In the genomic region with DNA sequence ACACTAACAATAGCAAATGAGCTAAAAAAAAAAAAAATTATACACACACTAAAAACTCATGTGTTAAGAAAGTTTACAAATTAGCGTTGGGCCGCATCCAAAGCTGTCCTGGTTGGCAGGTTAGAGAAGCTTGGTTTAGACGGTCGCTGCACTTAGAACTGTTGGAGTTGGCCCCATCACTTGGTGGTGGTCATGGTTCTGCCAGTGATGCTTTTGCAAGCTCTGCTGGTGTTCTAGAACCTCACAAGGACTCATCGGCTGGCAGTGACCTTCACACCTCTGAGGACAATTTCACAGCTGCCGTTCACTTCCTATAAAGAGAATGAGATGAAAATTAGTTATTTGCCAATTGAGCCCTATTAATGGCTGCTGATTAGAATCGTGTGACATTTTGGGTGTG, we compare ENCODE assay signal across 33 cellular contexts.
DNase-seq lines count a peak whose midpoint lies in the region; ATAC-seq and TF ChIP-seq lines count a peak whose summit lies in the region.
"Had no signal": no experiment of that assay in that cellular context is flagged by ENCODE, and none has a peak within 500 bp of the region (broad histone marks: within the 10 kb centered on the region; RNA-seq: fewer than 3 reads in every experiment).

No MANE protein-coding gene starts in this region.

- H2BK5ac ChIP-seq in neuronal stem cell (ENCODE audit: low read length), result no peak overlapping the region

- no peak overlapping the region for H3K9ac ChIP-seq in neuronal stem cell (ENCODE audit: low read depth, low read length, poor library complexity)
- H3K9ac ChIP-seq: BLaER1; BLaER1 treated with 17β-estradiol and CSF1 and Interleukin-3, amounts not matched to agents 10 nM and 100 nM had no signal

- H3K4me3 ChIP-seq in sigmoid colon (no peak overlapping the region), spleen (no peak overlapping the region), neuronal stem cell (ENCODE audit: low read length in 2 of 2) (no peak overlapping the region)
- H3K4me3 ChIP-seq: A549; BLaER1; BLaER1 treated with 17β-estradiol and CSF1 and Interleukin-3, amounts not matched to agents 10 nM and 100 nM had no signal

- no peak overlapping the region for H3K18ac ChIP-seq in neuronal stem cell (ENCODE audit: low read length)

- no peak overlapping the region for H2BK120ac ChIP-seq in neuronal stem cell (ENCODE audit: low read depth, low read length)

- H4K8ac ChIP-seq in neuronal stem cell (ENCODE audit: low read depth, low read length), result no peak overlapping the region

- H3K9me3 ChIP-seq in sigmoid colon (no peaks in the 10 kb centered on the region), spleen (no peaks in the 10 kb centered on the region), neuronal stem cell (replicated peaks in 1 of 2; ENCODE audit: control insufficient read depth in 2 of 2, insufficient read depth in 1 of 2, low read depth in 1 of 2, low read length in 2 of 2) (peaks cover 2 to 12% of the 10 kb centered on the region in 2 donors)
- H3K9me3 ChIP-seq: A549; BE2C; BLaER1; BLaER1 treated with 17β-estradiol and CSF1 and Interleukin-3, amounts not matched to agents 10 nM and 100 nM; Caco-2 had no signal

- no peak for TF ChIP-seq POLR2A in sigmoid colon (IDR thresholded peaks at IDR 0.05)
- no peak for TF ChIP-seq POLR2A in spleen (IDR thresholded peaks at IDR 0.05)

- WGBS in sigmoid colon, 2 donors, result 94 to 95% methylated on average over 7 of the region's 7 CpGs
- WGBS in spleen, 5 donors, result 84 to 92% (median 89%) methylated on average over 7 of the region's 7 CpGs
- no CpG with 5 or more reads among the region's 7 CpGs for WGBS in neuronal stem cell (ENCODE audit: extremely low coverage in 2 of 2, insufficient read length in 2 of 2, insufficient replicate concordance in 1 of 2), 2 donors

- no peak overlapping the region for H2AK5ac ChIP-seq in neuronal stem cell (ENCODE audit: low read depth, low read length)

- TF ChIP-seq CTCF in sigmoid colon (IDR thresholded peaks at IDR 0.05) (no peak), spleen (IDR thresholded peaks at IDR 0.05 in 8 of 11, conservative IDR thresholded peaks at IDR 0.05 in 3 of 11) (no peak)

- H2AFZ ChIP-seq in neuronal stem cell (ENCODE audit: low read length), result no peak overlapping the region

- H3K4me2 ChIP-seq in neuronal stem cell (ENCODE audit: insufficient read depth, low read length, poor library complexity, severe bottlenecking), result no peak overlapping the region
- H3K4me2 ChIP-seq: A549; BLaER1; BLaER1 treated with 17β-estradiol and CSF1 and Interleukin-3, amounts not matched to agents 10 nM and 100 nM had no signal

- no peak overlapping the region for H3K14ac ChIP-seq in neuronal stem cell (ENCODE audit: low read length)

- TF ChIP-seq EP300 in sigmoid colon (IDR thresholded peaks at IDR 0.05), result no peak

- DNase-seq in sigmoid colon, result peak; percentile 60
- peak; percentile 21 for DNase-seq in spleen
- no peak for DNase-seq in substantia nigra (lab: John Stamatoyannopoulos, UW)
- no peak for DNase-seq in retina
- DNase-seq in HuH-7.5 (ENCODE audit: low spot score), result no peak
- no peak for DNase-seq in neuronal stem cell (ENCODE audit: low spot score)
- DNase-seq: 8988T; ACHN; AML-193; BE2C; C1 segment of cervical spinal cord; Caco-2; Calu3; CD4-positive, alpha-beta memory T cell; CD4-positive, alpha-beta T cell; CD4-positive, CD25-positive, alpha-beta regulatory T cell; CD8-positive, alpha-beta memory T cell; CD8-positive, alpha-beta T cell; COR-L47; DMS 273 treated with DMSO at 0.1 percent for 48 hours; DMS153; DMS53; DMS79; DMS79 treated with DMSO at 0.1 percent for 48 hours; DND-41; EL had no signal

- H3K4me1 ChIP-seq in sigmoid colon (peaks cover 0 to 43% (median 34%) of the 10 kb centered on the region in 4 donors), spleen (no peaks in the 10 kb centered on the region), neuronal stem cell (ENCODE audit: control insufficient read depth in 2 of 2, insufficient read depth in 1 of 2, low read depth in 1 of 2, low read length in 2 of 2) (peaks cover 9 to 11% of the 10 kb centered on the region in 2 donors)
- H3K4me1 ChIP-seq: BLaER1 had no signal

- no peak overlapping the region for H3K23ac ChIP-seq in neuronal stem cell (ENCODE audit: low read depth, low read length, poor library complexity)

- peaks cover 3% of the 10 kb centered on the region for H3K79me1 ChIP-seq in neuronal stem cell (ENCODE audit: low read depth, low read length)

- no peaks in the 10 kb centered on the region for H3K27me3 ChIP-seq in sigmoid colon
- no peaks in the 10 kb centered on the region for H3K27me3 ChIP-seq in spleen (replicated peaks in 1 of 7)
- no peaks in the 10 kb centered on the region for H3K27me3 ChIP-seq in neuronal stem cell (ENCODE audit: control insufficient read depth in 3 of 3, insufficient read depth in 3 of 3, low read depth in 1 of 3, low read length in 3 of 3)
- H3K27me3 ChIP-seq: BE2C; BLaER1; BLaER1 treated with 17β-estradiol and CSF1 and Interleukin-3, amounts not matched to agents 10 nM and 100 nM had no signal

- no peak overlapping the region for H3K4ac ChIP-seq in neuronal stem cell (ENCODE audit: low read length)

- intact Hi-C loops in sigmoid colon (cut with DNase I), result no loop called here
- intact Hi-C loops in spleen (cut with DNase I; ENCODE audit: low total_unique reads), result no loop called here

- H3K36me3 ChIP-seq in sigmoid colon (peaks cover 0 to 3% (median 0%) of the 10 kb centered on the region in 4 donors), spleen (no peaks in the 10 kb centered on the region), neuronal stem cell (replicated peaks in 1 of 2; ENCODE audit: control insufficient read depth in 2 of 2, insufficient read depth in 2 of 2, low read length in 2 of 2) (peaks cover 6 to 85% of the 10 kb centered on the region in 2 donors)
- H3K36me3 ChIP-seq: BE2C had no signal

- H4K91ac ChIP-seq in neuronal stem cell (ENCODE audit: low read depth, low read length, poor library complexity), result no peak overlapping the region

- ATAC-seq in GM21367 (IDR thresholded peaks at IDR 0.05; ENCODE audit: unreplicated experiment), result no peak
- ATAC-seq: A549; CD8-positive, alpha-beta T cell had no signal

- H2BK12ac ChIP-seq in neuronal stem cell (ENCODE audit: low read length), result no peak overlapping the region

- H2BK15ac ChIP-seq in neuronal stem cell (ENCODE audit: low read length), result no peak overlapping the region

- H3K27ac ChIP-seq in cingulate gyrus (ENCODE audit: low read depth, low read length) (peak overlapping the region; percentile 73), sigmoid colon (no peak overlapping the region), spleen (no peak overlapping the region), substantia nigra (ENCODE audit: low read depth, low read length, poor library complexity, severe bottlenecking) (peak overlapping the region; percentile 89), neuronal stem cell (replicated peaks; ENCODE audit: low read length) (no peak overlapping the region)
- H3K27ac ChIP-seq: 22Rv1; A549; BLaER1; BLaER1 treated with 17β-estradiol and CSF1 and Interleukin-3, amounts not matched to agents 10 nM and 100 nM; C4-2B had no signal

Comparison
In these comparisons a context has a peak if more than half of its experiments do, and no peak if none do; other contexts are left out.
1. H3K27ac ChIP-seq: peak in cingulate gyrus (single experiment) and substantia nigra (single experiment); none in sigmoid colon (0 of 4), spleen (0 of 8) and neuronal stem cell (single experiment).
2. DNase-seq: peak in sigmoid colon (single experiment) and spleen (single experiment); none in substantia nigra (0 of 49), retina (single experiment), HuH-7.5 (single experiment) and neuronal stem cell (single experiment).